In genomic region chr12:100163416-100164152, GRCh38 we compare ENCODE assay signal across 8 cellular contexts.
DNase-seq lines count a peak whose midpoint lies in the region; ATAC-seq and TF ChIP-seq lines count a peak whose summit lies in the region.

No MANE protein-coding gene starts in this region.

- peak overlapping the region; percentile 42 for H3K4me3 ChIP-seq in choroid plexus epithelial cell (ENCODE audit: low read depth, low read length)

- peak; percentile 18 for TF ChIP-seq CTCF in choroid plexus epithelial cell (conservative IDR thresholded peaks at IDR 0.05; ENCODE audit: low read depth, low read length)

- ATAC-seq in GM19035 (IDR thresholded peaks at IDR 0.05; ENCODE audit: unreplicated experiment) (peak; percentile 100), HG03175 (IDR thresholded peaks at IDR 0.05; ENCODE audit: unreplicated experiment) (peak; percentile 99)

- DNase-seq in AG08395 (ENCODE audit: low spot score) (peak; percentile 85), NCI-H446 (lab: John Stamatoyannopoulos, UW) (peak; percentile 51 to 93), choroid plexus epithelial cell (ENCODE audit: low read depth) (peak; percentile 35), left kidney (ENCODE audit: low read depth, low spot score) (peak; percentile 92)
- DNase-seq in activated CD4-positive, alpha-beta T cell treated with anti-CD3 and anti-CD28 coated beads for 4 hours = peak; percentile 57 to 61
- DNase-seq in stimulated activated CD4-positive, alpha-beta T cell treated with anti-CD3 and anti-CD28 coated beads, Interleukin-4, amount 100 ng/mL, for 4 hours = peak; percentile 61 to 67

Comparison
In these comparisons a context has a peak if more than half of its experiments do, and no peak if none do; other contexts are left out.
1. Peak in every context shown above with its lines: DNase-seq, ATAC-seq and H3K4me3 ChIP-seq.
2. DNase-seq: peak in every context shown above with its lines; median percentile 92 in left kidney; 85 in AG08395; 72 in NCI-H446; 64 in stimulated activated CD4-positive, alpha-beta T cell treated with anti-CD3 and anti-CD28 coated beads, Interleukin-4, amount 100 ng/mL, for 4 hours; 59 in activated CD4-positive, alpha-beta T cell treated with anti-CD3 and anti-CD28 coated beads for 4 hours; 35 in choroid plexus epithelial cell.